In the genomic region with DNA sequence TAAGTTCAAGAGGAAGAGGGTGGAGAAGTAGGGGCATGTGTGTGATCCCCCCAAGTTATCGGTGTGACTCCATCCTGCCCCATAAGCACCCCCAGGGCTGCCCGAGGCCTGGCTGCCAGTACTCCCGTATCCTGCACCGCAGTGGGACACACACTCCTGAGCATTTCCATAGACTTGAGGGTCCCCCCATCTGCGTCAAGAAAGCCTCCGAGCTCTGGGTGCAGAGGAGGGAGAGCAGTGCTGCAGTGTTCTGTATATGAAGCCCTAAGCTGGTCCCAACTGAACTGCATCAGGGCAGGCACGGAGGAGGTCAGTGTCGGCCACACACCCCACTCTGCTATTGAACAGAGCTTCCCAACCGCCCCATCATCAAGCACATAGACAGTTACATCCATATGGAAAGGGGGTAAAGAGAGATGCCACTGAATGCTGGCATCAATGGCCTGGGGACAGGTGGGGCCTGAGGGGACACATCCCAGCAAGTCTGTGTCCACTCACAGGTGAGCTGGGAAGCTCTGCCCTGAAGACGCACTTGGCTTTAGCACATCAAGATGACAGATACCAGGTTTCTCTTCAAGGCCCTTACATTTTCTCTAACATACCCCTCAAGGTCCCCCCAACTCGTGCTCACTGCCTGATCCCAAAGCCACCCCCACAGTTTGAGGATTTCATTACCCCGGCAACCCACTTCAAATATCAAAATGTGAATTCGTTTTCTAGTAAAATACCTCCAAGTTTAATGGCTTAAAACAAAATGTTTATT, we compare ENCODE assay signal across 16 cellular contexts.
DNase-seq lines count a peak whose midpoint lies in the region; ATAC-seq, FAIRE-seq and TF ChIP-seq lines count a peak whose summit lies in the region.
"Had no signal": no experiment of that assay in that cellular context is flagged by ENCODE, and none has a peak within 500 bp of the region (broad histone marks: within the 10 kb centered on the region; RNA-seq: fewer than 3 reads in every experiment).

No MANE protein-coding gene starts in this region.

- no peak for TF ChIP-seq CTCF in breast epithelium (IDR thresholded peaks at IDR 0.05)
- no peak for TF ChIP-seq CTCF in MCF 10A (IDR thresholded peaks at IDR 0.05; ENCODE audit: unreplicated experiment)
- TF ChIP-seq CTCF in K562 (IDR thresholded peaks at IDR 0.05 in 2 of 3, conservative IDR thresholded peaks at IDR 0.05 in 1 of 3; ENCODE audit: insufficient read depth in 2 of 3, low read depth in 1 of 3, low read length in 3 of 3): no peak
- TF ChIP-seq CTCF in neural crest cell (conservative IDR thresholded peaks at IDR 0.05): no peak
- TF ChIP-seq CTCF in vagina (IDR thresholded peaks at IDR 0.05): no peak

- ATAC-seq in K562: peak; percentile 50
- ATAC-seq: GM12878 had no signal

- no peak overlapping the region for H3K9ac ChIP-seq in K562 (ENCODE audit: insufficient read depth in 1 of 2, low read depth in 2 of 2, low read length in 2 of 2)

- no peaks in the 10 kb centered on the region for H3K79me2 ChIP-seq in K562 (ENCODE audit: control insufficient read depth, insufficient read depth, low read length)

- H3K9me3 ChIP-seq in breast epithelium (no peaks in the 10 kb centered on the region), K562 (replicated peaks; ENCODE audit: control insufficient read depth, insufficient read depth, low read depth, low read length) (no peaks in the 10 kb centered on the region), vagina (no peaks in the 10 kb centered on the region)

- TF ChIP-seq POLR2A in breast epithelium (IDR thresholded peaks at IDR 0.05): no peak
- TF ChIP-seq POLR2A in K562 (conservative IDR thresholded peaks at IDR 0.05): no peak
- TF ChIP-seq POLR2A in vagina (IDR thresholded peaks at IDR 0.05): no peak
- no peak for TF ChIP-seq POLR2A in H54 (IDR thresholded peaks at IDR 0.05; ENCODE audit: low read depth, low read length)

- H3K36me3 Mint-ChIP-seq in MCF 10A (ENCODE audit: insufficient read depth, unreplicated experiment) (peaks cover 25% of the 10 kb centered on the region), neural crest cell (ENCODE audit: low read depth) (no peaks in the 10 kb centered on the region)
- H3K36me3 Mint-ChIP-seq: IgD-negative memory B cell had no signal

- peak overlapping the region; percentile 53 for H2AFZ ChIP-seq in K562 (ENCODE audit: low read depth, low read length)

- no peak for DNase-seq in breast epithelium (ENCODE audit: low spot score in 2 of 2)
- no peak for DNase-seq in MCF 10A (ENCODE audit: unreplicated experiment)
- DNase-seq in K562 (ENCODE audit: extremely low read depth in 1 of 4, low spot score in 3 of 4): no peak
- DNase-seq in neural crest cell (ENCODE audit: low read depth, low spot score): no peak
- DNase-seq in vagina (ENCODE audit: extremely low spot score in 2 of 2): peak in 1 of 2 donors; percentile 78
- no peak for DNase-seq in H54 (ENCODE audit: insufficient read length, low spot score)
- DNase-seq in AG20443 (ENCODE audit: low spot score): no peak
- no peak for DNase-seq in NCI-H748 treated with DMSO at 0.1 percent for 48 hours (lab: John Stamatoyannopoulos, UW)
- DNase-seq: Calu3; CD4-positive, alpha-beta T cell; NCI-H1436 treated with DMSO at 0.1 percent for 48 hours; NCI-H2081; NCI-H526 had no signal

- H3K27me3 ChIP-seq in breast epithelium: no peaks in the 10 kb centered on the region
- H3K27me3 ChIP-seq in K562 (ENCODE audit: control insufficient read depth in 2 of 2, insufficient read depth in 2 of 2, low read length in 2 of 2): peaks cover 24 to 32% of the 10 kb centered on the region in 2 experiments
- no peaks in the 10 kb centered on the region for H3K27me3 ChIP-seq in vagina

- BruUV-seq in MCF 10A (replicated peaks; lab: Mats Ljungman, UMichigan) (no TSS peak), K562 (replicated peaks; lab: Mats Ljungman, UMichigan) (no TSS peak)

- no peak for TF ChIP-seq RAD21 in K562 (CRISPR knock-in tag; conservative IDR thresholded peaks at IDR 0.05 in 1 of 2, IDR thresholded peaks at IDR 0.05 in 1 of 2)

- in situ Hi-C loops in K562 (cut with MboI): no loop called here

- POLR2A ChIA-PET in MCF 10A (lab: Yijun Ruan, JAX): no interaction called here
- POLR2A ChIA-PET in K562 (lab: Yijun Ruan, JAX): no interaction called here

- H3K4me1 ChIP-seq in breast epithelium (peaks cover 8 to 10% of the 10 kb centered on the region in 2 donors), K562 (replicated peaks in 1 of 2; ENCODE audit: control insufficient read depth in 2 of 2, insufficient read depth in 2 of 2, low read length in 2 of 2) (no peaks in the 10 kb centered on the region; a peak in 2 of 5 replicates), vagina (peaks cover 32% of the 10 kb centered on the region)

- no peak overlapping the region for H3K4me3 ChIP-seq in breast epithelium
- H3K4me3 ChIP-seq in K562: no peak overlapping the region
- H3K4me3 ChIP-seq in vagina: no peak overlapping the region
- H3K4me3 ChIP-seq: GM12878 had no signal

- H3K27ac Mint-ChIP-seq in MCF 10A (ENCODE audit: low read depth, unreplicated experiment) (no peak overlapping the region), neural crest cell (ENCODE audit: unreplicated experiment) (peak overlapping the region; percentile 58)
- H3K27ac Mint-ChIP-seq: CD4-positive, alpha-beta T cell; IgD-negative memory B cell had no signal

- TF ChIP-seq EP300 in K562 (IDR thresholded peaks at IDR 0.05; ENCODE audit: low read length): no peak

- no peaks in the 10 kb centered on the region for H4K20me1 ChIP-seq in K562 (replicated peaks; ENCODE audit: control insufficient read depth, insufficient read depth, low read length)

- H3K4me1 Mint-ChIP-seq in MCF 10A (ENCODE audit: insufficient read depth, unreplicated experiment) (peaks cover 23% of the 10 kb centered on the region), neural crest cell (peaks cover 17% of the 10 kb centered on the region)
- H3K4me1 Mint-ChIP-seq: IgD-negative memory B cell had no signal

- intact Hi-C loops in breast epithelium (cut with DNase I; ENCODE audit: low total_unique reads) (no loop called here), MCF 10A (cut with micrococcal nuclease) (no loop called here), K562 (cut with micrococcal nuclease) (no loop called here), vagina (cut with DNase I) (no loop called here)

- no peaks in the 10 kb centered on the region for H3K27me3 Mint-ChIP-seq in MCF 10A (ENCODE audit: insufficient read depth, unreplicated experiment)
- no peaks in the 10 kb centered on the region for H3K27me3 Mint-ChIP-seq in neural crest cell (ENCODE audit: low read depth)
- H3K27me3 Mint-ChIP-seq: CD4-positive, alpha-beta T cell had no signal

- H3K27ac ChIP-seq in breast epithelium (peak overlapping the region; percentile 60 to 71), K562 (ENCODE audit: extremely low read depth, low read depth, low read length) (no peak overlapping the region), vagina (peak overlapping the region; percentile 80)

- no peaks in the 10 kb centered on the region for H3K9me3 Mint-ChIP-seq in MCF 10A (ENCODE audit: unreplicated experiment)
- H3K9me3 Mint-ChIP-seq in neural crest cell: no peaks in the 10 kb centered on the region
- H3K9me3 Mint-ChIP-seq: CD4-positive, alpha-beta T cell; IgD-negative memory B cell had no signal

- FAIRE-seq in K562 (lab: Jason Lieb, UNC): no peak
- FAIRE-seq in H54 (lab: Jason Lieb, UNC): no peak
- FAIRE-seq: GM12878, GM18507 had no signal

- H3K9me1 ChIP-seq in K562 (ENCODE audit: control insufficient read depth, insufficient read depth, low read length): no peaks in the 10 kb centered on the region

- no peaks in the 10 kb centered on the region for H3K36me3 ChIP-seq in breast epithelium
- H3K36me3 ChIP-seq in K562 (ENCODE audit: control insufficient read depth, insufficient read depth, low read length): no peaks in the 10 kb centered on the region
- H3K36me3 ChIP-seq in vagina: peaks cover 0 to 36% of the 10 kb centered on the region in 2 donors

- CTCF ChIA-PET in MCF 10A (lab: Yijun Ruan, JAX): interaction anchor here (0.7 to 0.9 kb wide), 2 partner anchors 73 to 100 kb away, joined by 3 read pairs; no protein-coding TSS in a partner anchor
- CTCF ChIA-PET in K562 (lab: Yijun Ruan, JAX; ENCODE audit: low intra/inter-chr PET ratio): no interaction called here

- H3K4me3 Mint-ChIP-seq in MCF 10A (ENCODE audit: unreplicated experiment) (no peak overlapping the region), neural crest cell (no peak overlapping the region)
- H3K4me3 Mint-ChIP-seq: CD4-positive, alpha-beta T cell; IgD-negative memory B cell had no signal

- 35% methylated on average over 13 of the region's 13 CpGs for WGBS in K562 (ENCODE audit: insufficient coverage, low coverage, missing lambda C conversion rate)

- peak overlapping the region; percentile 5; the same call in 1 of the 2 replicates for H3K4me2 ChIP-seq in K562 (ENCODE audit: insufficient read depth, low read length)

TF ChIP-seq in K562, 482 proteins besides CTCF, POLR2A, EP300 and RAD21 (continues in another document):
- TF ChIP-seq SREBF1 (IDR thresholded peaks at IDR 0.05; ENCODE audit: borderline replicate concordance, low read depth, low read length) (no peak), ZNF436 (CRISPR knock-in tag; IDR thresholded peaks at IDR 0.05) (no peak), ZFX (CRISPR knock-in tag; IDR thresholded peaks at IDR 0.05) (no peak)
- TF ChIP-seq, protein P1, sequence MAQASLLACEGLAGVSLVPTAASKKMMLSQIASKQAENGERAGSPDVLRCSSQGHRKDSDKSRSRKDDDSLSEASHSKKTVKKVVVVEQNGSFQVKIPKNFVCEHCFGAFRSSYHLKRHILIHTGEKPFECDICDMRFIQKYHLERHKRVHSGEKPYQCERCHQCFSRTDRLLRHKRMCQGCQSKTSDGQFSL (CRISPR knock-in tag; IDR thresholded peaks at IDR 0.05): no peak
- TF ChIP-seq, protein P1 (tag; IDR thresholded peaks at IDR 0.05): no peak
